ENCODE assay signal across 1 cellular context in the genomic region with DNA sequence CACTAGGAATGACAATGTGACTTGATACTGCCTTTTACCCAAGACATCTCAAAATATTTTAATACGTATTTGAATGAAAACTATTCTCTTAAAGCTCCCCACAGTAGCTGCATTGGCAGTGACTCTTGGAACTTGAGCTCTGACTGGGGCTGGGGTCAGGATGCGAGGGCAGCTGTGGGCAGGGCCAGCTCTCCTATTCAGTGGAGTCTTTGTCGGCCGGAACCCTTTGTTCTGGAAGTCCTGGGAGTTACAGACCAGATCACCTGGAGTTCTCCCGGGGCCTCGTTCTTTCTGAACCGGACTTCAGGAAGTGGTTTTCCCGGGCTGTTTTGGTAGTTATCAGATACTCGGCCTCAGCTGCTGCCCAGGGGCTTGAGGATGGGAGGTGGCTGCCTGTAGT.
TF ChIP-seq lines count a peak whose summit lies in the region.

No MANE protein-coding gene starts in this region.

TF ChIP-seq in HepG2, 621 proteins besides CTCF, POLR2A, EP300 and RAD21 (continued from another document and continues in another):
- TF ChIP-seq, protein P1, sequence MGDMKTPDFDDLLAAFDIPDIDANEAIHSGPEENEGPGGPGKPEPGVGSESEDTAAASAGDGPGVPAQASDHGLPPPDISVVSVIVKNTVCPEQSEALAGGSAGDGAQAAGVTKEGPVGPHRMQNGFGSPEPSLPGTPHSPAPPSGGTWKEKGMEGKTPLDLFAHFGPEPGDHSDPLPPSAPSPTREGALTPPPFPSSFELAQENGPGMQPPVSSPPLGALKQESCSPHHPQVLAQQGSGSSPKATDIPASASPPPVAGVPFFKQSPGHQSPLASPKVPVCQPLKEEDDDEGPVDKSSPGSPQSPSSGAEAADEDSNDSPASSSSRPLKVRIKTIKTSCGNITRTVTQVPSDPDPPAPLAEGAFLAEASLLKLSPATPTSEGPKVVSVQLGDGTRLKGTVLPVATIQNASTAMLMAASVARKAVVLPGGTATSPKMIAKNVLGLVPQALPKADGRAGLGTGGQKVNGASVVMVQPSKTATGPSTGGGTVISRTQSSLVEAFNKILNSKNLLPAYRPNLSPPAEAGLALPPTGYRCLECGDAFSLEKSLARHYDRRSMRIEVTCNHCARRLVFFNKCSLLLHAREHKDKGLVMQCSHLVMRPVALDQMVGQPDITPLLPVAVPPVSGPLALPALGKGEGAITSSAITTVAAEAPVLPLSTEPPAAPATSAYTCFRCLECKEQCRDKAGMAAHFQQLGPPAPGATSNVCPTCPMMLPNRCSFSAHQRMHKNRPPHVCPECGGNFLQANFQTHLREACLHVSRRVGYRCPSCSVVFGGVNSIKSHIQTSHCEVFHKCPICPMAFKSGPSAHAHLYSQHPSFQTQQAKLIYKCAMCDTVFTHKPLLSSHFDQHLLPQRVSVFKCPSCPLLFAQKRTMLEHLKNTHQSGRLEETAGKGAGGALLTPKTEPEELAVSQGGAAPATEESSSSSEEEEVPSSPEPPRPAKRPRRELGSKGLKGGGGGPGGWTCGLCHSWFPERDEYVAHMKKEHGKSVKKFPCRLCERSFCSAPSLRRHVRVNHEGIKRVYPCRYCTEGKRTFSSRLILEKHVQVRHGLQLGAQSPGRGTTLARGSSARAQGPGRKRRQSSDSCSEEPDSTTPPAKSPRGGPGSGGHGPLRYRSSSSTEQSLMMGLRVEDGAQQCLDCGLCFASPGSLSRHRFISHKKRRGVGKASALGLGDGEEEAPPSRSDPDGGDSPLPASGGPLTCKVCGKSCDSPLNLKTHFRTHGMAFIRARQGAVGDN (CRISPR knock-in tag; IDR thresholded peaks at IDR 0.05): peak; percentile 49; the same call in 1 of the 2 replicates
- no peak for TF ChIP-seq SCMH1 (CRISPR knock-in tag; IDR thresholded peaks at IDR 0.05; ENCODE audit: borderline replicate concordance)
- no peak for TF ChIP-seq KDM3A (CRISPR knock-in tag; IDR thresholded peaks at IDR 0.05; ENCODE audit: low read depth)
- TF ChIP-seq ARNT (IDR thresholded peaks at IDR 0.05): no peak
- TF ChIP-seq ZBTB3 (CRISPR knock-in tag; IDR thresholded peaks at IDR 0.05; ENCODE audit: borderline replicate concordance, low read depth): no peak
- TF ChIP-seq BHLHE40 (IDR thresholded peaks at IDR 0.05; ENCODE audit: low read length): no peak
- TF ChIP-seq ZNF740 (CRISPR knock-in tag; IDR thresholded peaks at IDR 0.05): no peak
- TF ChIP-seq FOXA3 (CRISPR knock-in tag; IDR thresholded peaks at IDR 0.05): peak; percentile 34; the same call in 1 of the 2 replicates
- TF ChIP-seq TEAD2 (CRISPR knock-in tag; IDR thresholded peaks at IDR 0.05): no peak
- TF ChIP-seq HOXA5 (CRISPR knock-in tag; IDR thresholded peaks at IDR 0.05): no peak
- no peak for TF ChIP-seq ZHX1 (CRISPR knock-in tag; IDR thresholded peaks at IDR 0.05; ENCODE audit: low read depth)
- TF ChIP-seq SOX6 (IDR thresholded peaks at IDR 0.05): no peak
- TF ChIP-seq SOX6 (CRISPR knock-in tag; IDR thresholded peaks at IDR 0.05): peak; percentile 90
- no peak for TF ChIP-seq NFIC (IDR thresholded peaks at IDR 0.05; ENCODE audit: low read length)
- TF ChIP-seq, protein P2, sequence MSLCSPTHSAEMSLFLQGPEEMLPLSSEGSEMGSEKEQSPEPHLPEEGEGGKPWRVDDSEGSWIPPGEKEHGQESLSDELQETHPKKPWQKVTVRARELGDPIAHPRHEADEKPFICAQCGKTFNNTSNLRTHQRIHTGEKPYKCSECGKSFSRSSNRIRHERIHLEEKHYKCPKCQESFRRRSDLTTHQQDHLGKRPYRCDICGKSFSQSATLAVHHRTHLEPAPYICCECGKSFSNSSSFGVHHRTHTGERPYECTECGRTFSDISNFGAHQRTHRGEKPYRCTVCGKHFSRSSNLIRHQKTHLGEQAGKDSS (CRISPR knock-in tag; IDR thresholded peaks at IDR 0.05; ENCODE audit: borderline replicate concordance, low read depth): no peak
- no peak for TF ChIP-seq NFRKB (IDR thresholded peaks at IDR 0.05)
- TF ChIP-seq RBM22 (optimal IDR thresholded peaks at IDR 0.05; ENCODE audit: low read length): no peak
- TF ChIP-seq, protein P3, sequence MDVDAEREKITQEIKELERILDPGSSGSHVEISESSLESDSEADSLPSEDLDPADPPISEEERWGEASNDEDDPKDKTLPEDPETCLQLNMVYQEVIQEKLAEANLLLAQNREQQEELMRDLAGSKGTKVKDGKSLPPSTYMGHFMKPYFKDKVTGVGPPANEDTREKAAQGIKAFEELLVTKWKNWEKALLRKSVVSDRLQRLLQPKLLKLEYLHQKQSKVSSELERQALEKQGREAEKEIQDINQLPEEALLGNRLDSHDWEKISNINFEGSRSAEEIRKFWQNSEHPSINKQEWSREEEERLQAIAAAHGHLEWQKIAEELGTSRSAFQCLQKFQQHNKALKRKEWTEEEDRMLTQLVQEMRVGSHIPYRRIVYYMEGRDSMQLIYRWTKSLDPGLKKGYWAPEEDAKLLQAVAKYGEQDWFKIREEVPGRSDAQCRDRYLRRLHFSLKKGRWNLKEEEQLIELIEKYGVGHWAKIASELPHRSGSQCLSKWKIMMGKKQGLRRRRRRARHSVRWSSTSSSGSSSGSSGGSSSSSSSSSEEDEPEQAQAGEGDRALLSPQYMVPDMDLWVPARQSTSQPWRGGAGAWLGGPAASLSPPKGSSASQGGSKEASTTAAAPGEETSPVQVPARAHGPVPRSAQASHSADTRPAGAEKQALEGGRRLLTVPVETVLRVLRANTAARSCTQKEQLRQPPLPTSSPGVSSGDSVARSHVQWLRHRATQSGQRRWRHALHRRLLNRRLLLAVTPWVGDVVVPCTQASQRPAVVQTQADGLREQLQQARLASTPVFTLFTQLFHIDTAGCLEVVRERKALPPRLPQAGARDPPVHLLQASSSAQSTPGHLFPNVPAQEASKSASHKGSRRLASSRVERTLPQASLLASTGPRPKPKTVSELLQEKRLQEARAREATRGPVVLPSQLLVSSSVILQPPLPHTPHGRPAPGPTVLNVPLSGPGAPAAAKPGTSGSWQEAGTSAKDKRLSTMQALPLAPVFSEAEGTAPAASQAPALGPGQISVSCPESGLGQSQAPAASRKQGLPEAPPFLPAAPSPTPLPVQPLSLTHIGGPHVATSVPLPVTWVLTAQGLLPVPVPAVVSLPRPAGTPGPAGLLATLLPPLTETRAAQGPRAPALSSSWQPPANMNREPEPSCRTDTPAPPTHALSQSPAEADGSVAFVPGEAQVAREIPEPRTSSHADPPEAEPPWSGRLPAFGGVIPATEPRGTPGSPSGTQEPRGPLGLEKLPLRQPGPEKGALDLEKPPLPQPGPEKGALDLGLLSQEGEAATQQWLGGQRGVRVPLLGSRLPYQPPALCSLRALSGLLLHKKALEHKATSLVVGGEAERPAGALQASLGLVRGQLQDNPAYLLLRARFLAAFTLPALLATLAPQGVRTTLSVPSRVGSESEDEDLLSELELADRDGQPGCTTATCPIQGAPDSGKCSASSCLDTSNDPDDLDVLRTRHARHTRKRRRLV (CRISPR knock-in tag; IDR thresholded peaks at IDR 0.05): no peak
- no peak for TF ChIP-seq PHF20 (CRISPR knock-in tag; IDR thresholded peaks at IDR 0.05)
- peak; percentile 34; the same call in 1 of the 2 replicates for TF ChIP-seq THRA (CRISPR knock-in tag; IDR thresholded peaks at IDR 0.05; ENCODE audit: borderline replicate concordance)
- no peak for TF ChIP-seq DNMT3B (CRISPR knock-in tag; conservative IDR thresholded peaks at IDR 0.05)
- TF ChIP-seq ETV5 (CRISPR knock-in tag; IDR thresholded peaks at IDR 0.05; ENCODE audit: borderline replicate concordance): peak; percentile 81; the same call in 1 of the 2 replicates
- no peak for TF ChIP-seq ZFP62 (CRISPR knock-in tag; IDR thresholded peaks at IDR 0.05)
- peak; percentile 58; the same call in 1 of the 2 replicates for TF ChIP-seq ZBTB26 (CRISPR knock-in tag; IDR thresholded peaks at IDR 0.05; ENCODE audit: borderline replicate concordance)
- no peak for TF ChIP-seq ZNF142 (CRISPR knock-in tag; IDR thresholded peaks at IDR 0.05)
- TF ChIP-seq RXRB (CRISPR knock-in tag; IDR thresholded peaks at IDR 0.05; ENCODE audit: borderline replicate concordance): peak; percentile 56; the same call in 1 of the 2 replicates
- TF ChIP-seq, protein P4, sequence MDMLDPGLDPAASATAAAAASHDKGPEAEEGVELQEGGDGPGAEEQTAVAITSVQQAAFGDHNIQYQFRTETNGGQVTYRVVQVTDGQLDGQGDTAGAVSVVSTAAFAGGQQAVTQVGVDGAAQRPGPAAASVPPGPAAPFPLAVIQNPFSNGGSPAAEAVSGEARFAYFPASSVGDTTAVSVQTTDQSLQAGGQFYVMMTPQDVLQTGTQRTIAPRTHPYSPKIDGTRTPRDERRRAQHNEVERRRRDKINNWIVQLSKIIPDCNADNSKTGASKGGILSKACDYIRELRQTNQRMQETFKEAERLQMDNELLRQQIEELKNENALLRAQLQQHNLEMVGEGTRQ (IDR thresholded peaks at IDR 0.05; ENCODE audit: low read depth, low read length): no peak
- TF ChIP-seq, protein P4 (CRISPR knock-in tag; IDR thresholded peaks at IDR 0.05; ENCODE audit: borderline replicate concordance): no peak
